24 cellular contexts compared by ENCODE assay signal in the genomic region with DNA sequence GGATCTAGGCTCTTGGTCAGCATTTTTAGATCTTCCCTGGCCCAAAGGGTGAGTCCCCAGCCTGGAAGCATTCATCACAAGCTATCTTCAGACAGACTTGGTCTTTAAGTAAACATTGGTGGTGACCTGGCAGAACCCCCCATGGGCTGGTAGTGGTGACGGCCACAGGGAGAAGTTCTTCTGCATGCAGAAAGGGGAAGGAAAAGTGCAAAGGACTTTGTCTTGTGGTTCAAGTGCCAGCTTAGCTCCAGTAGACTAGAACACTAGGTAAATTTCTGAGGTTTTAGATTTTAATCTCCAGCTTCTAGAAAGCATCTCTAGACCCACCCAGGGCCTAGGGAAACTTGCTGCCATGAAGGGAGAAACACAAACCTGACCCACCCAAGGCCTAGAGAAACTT.
"Had no signal": no experiment of that assay in that cellular context is flagged by ENCODE, and none has a peak within 500 bp of the region (broad histone marks: within the 10 kb centered on the region; RNA-seq: fewer than 3 reads in every experiment).

No MANE protein-coding gene starts in this region.

- H3K27me3 ChIP-seq: gastrocnemius medialis, right atrium auricular region, stomach, thyroid gland, vagina had no signal

- H3K4me1 ChIP-seq: gastrocnemius medialis, lower lobe of right lung, prostate gland, right atrium auricular region, stomach, thyroid gland, vagina had no signal

- H3K36me3 ChIP-seq: gastrocnemius medialis, lower lobe of right lung, prostate gland, right atrium auricular region, stomach, thyroid gland, vagina had no signal

- ATAC-seq: esophagus mucosa; gastrocnemius medialis; left ventricle myocardium superior; naive thymus-derived CD8-positive, alpha-beta T cell; sciatic nerve had no signal

- DNase-seq: effector CD8-positive, alpha-beta T cell; endodermal cell; foreskin fibroblast; gastrocnemius medialis; head of caudate nucleus; left ventricle myocardium superior; lower lobe of right lung; naive thymus-derived CD8-positive, alpha-beta T cell; nephron progenitor cell; nucleus accumbens; stimulated activated CD4-positive, alpha-beta T cell treated with anti-CD3 and anti-CD28 coated beads, Interleukin-12 subunit alpha, Interleukin-12 subunit beta, amount 100 ng/mL, for 4 hours; stimulated activated CD4-positive, alpha-beta T cell treated with anti-CD3 and anti-CD28 coated beads, Interleukin-1b, Interleukin-23, amount 100 ng/mL, for 48 hours; stimulated activated CD4-positive, alpha-beta T cell treated with anti-CD3 and anti-CD28 coated beads, Interleukin-4, amount 100 ng/mL, for 24 hours; stimulated activated naive CD4-positive, alpha-beta T cell treated with Interleukin-2 at 50 U/mL for 16 hours; stomach; thyroid gland; trophoblast cell had no signal

- H3K4me2 ChIP-seq: smooth muscle cell had no signal

- H3K4me3 ChIP-seq: gastrocnemius medialis, lower lobe of right lung, prostate gland, right atrium auricular region, smooth muscle cell, stomach, thyroid gland, vagina had no signal

- H3K9me3 ChIP-seq: gastrocnemius medialis, lower lobe of right lung, prostate gland, thyroid gland, vagina had no signal

- H3K27ac ChIP-seq: epithelial cell of prostate, gastrocnemius medialis, lower lobe of right lung, prostate gland, right atrium auricular region, stomach, thyroid gland, vagina had no signal
